16 cellular contexts compared by ENCODE assay signal in the genomic region with DNA sequence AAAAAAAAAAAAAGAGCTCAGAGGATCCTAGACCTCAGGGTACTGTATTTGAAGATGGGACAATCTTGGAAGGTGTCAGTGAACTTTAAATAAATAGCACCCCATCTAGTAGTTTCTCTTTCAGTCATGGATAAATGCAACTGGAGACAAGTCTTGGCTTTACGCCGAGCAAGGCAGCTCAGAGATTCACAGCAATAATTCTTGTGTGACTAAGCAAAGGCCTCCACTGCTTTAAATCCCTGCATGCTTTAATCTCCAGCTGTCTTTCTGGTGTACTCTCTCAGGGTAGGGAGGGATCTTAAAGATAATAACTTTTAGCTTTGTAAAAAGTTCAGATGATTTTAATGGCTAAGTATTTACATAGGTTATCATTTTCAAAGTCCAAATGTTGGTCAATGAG. TPM values are rescaled to one million over a fixed set of nuclear protein-coding genes. Genes with fewer than 3 reads are reported as not detected.
A peak's percentile ranks its signal among the peaks of the same experiment; 100 is the strongest.
DNase-seq lines count a peak whose midpoint lies in the region; ATAC-seq and TF ChIP-seq lines count a peak whose summit lies in the region.
"Had no signal": no experiment of that assay in that cellular context is flagged by ENCODE, and none has a peak within 500 bp of the region (broad histone marks: within the 10 kb centered on the region; RNA-seq: fewer than 3 reads in every experiment).

No MANE protein-coding gene starts in this region.

- peak overlapping the region; percentile 65 for H3K27ac Mint-ChIP-seq in mesothelial cell of epicardium
- H3K27ac Mint-ChIP-seq: activated T-helper 17 cell treated with anti-CD3 and anti-CD28 coated beads, Interleukin-2, amount 50 U/mL, for 72 hours; CD4-positive, alpha-beta memory T cell had no signal

- peaks cover 29% of the 10 kb centered on the region for H3K4me1 Mint-ChIP-seq in mesothelial cell of epicardium
- H3K4me1 Mint-ChIP-seq: activated T-helper 17 cell treated with anti-CD3 and anti-CD28 coated beads, Interleukin-2, amount 50 U/mL, for 72 hours; CD4-positive, alpha-beta memory T cell had no signal

- ATAC-seq in HG03025 (IDR thresholded peaks at IDR 0.05; ENCODE audit: low FRiP score, unreplicated experiment): no peak
- ATAC-seq: activated T-helper 17 cell treated with anti-CD3 and anti-CD28 coated beads, Interleukin-2, amount 50 U/mL, for 72 hours; gastroesophageal sphincter had no signal

- H3K4me3 Mint-ChIP-seq in mesothelial cell of epicardium: no peak overlapping the region
- H3K4me3 Mint-ChIP-seq: activated T-helper 17 cell treated with anti-CD3 and anti-CD28 coated beads, Interleukin-2, amount 50 U/mL, for 72 hours; brain; CD4-positive, alpha-beta memory T cell had no signal

- no peaks in the 10 kb centered on the region for H3K27me3 Mint-ChIP-seq in mesothelial cell of epicardium (ENCODE audit: low read depth)
- H3K27me3 Mint-ChIP-seq: activated T-helper 17 cell treated with anti-CD3 and anti-CD28 coated beads, Interleukin-2, amount 50 U/mL, for 72 hours; CD4-positive, alpha-beta memory T cell had no signal

- H3K9me3 Mint-ChIP-seq in mesothelial cell of epicardium: no peaks in the 10 kb centered on the region
- H3K9me3 Mint-ChIP-seq: brain had no signal

- DNase-seq in NCI-H2171 treated with DMSO at 0.1 percent for 48 hours (lab: John Stamatoyannopoulos, UW) (peak; percentile 42), NCI-H2171 (lab: John Stamatoyannopoulos, UW) (no peak), cerebellar cortex (ENCODE audit: low spot score) (peak; percentile 57), mesothelial cell of epicardium (ENCODE audit: low spot score in 2 of 2, unreplicated experiment in 2 of 2) (no peak), NCI-H1694 treated with DMSO at 0.1 percent for 48 hours (lab: John Stamatoyannopoulos, UW) (no peak), NCI-H774 (lab: John Stamatoyannopoulos, UW) (no peak)
- DNase-seq in activated CD8-positive, alpha-beta memory T cell treated with anti-CD3 and anti-CD28 coated beads, Interleukin-2, amount 50 U/mL, for 4 hours: no peak
- DNase-seq: activated CD4-positive, alpha-beta T cell treated with anti-CD3 and anti-CD28 coated beads, Interleukin-2, amount 50 U/mL, for 48 hours; CD4-positive, alpha-beta memory T cell; effector CD4-positive, alpha-beta T cell; NCI-H1092; stimulated activated CD8-positive, alpha-beta memory T cell treated with anti-CD3 and anti-CD28 coated beads, Interleukin-4, amount 100 ng/mL, for 48 hours had no signal

- TF ChIP-seq CTCF in mesothelial cell of epicardium (IDR thresholded peaks at IDR 0.05; ENCODE audit: unreplicated experiment): no peak

- H3K36me3 Mint-ChIP-seq in mesothelial cell of epicardium: no peaks in the 10 kb centered on the region
- H3K36me3 Mint-ChIP-seq: brain; CD4-positive, alpha-beta memory T cell had no signal

RNA-seq across cellular contexts. Expression of a gene that starts 36.3 kb away (rescaled TPM):
- 19.2 to 22.0 TPM (median 20.4 TPM) in 3 replicates for total RNA-seq in mesothelial cell of epicardium
- total RNA-seq: activated T-helper 17 cell treated with anti-CD3 and anti-CD28 coated beads, Interleukin-2, amount 50 U/mL, for 72 hours; CD4-positive, alpha-beta memory T cell had no signal

Comparison
In these comparisons a context has a peak if more than half of its experiments do, and no peak if none do; other contexts are left out.
1. DNase-seq: peak in NCI-H2171 treated with DMSO at 0.1 percent for 48 hours (single experiment) and cerebellar cortex (single experiment); none in NCI-H2171 (single experiment), mesothelial cell of epicardium (0 of 2), NCI-H1694 treated with DMSO at 0.1 percent for 48 hours (single experiment), NCI-H774 (single experiment) and activated CD8-positive, alpha-beta memory T cell treated with anti-CD3 and anti-CD28 coated beads, Interleukin-2, amount 50 U/mL, for 4 hours (single experiment).